17 cellular contexts compared by ENCODE assay signal in the genomic region with DNA sequence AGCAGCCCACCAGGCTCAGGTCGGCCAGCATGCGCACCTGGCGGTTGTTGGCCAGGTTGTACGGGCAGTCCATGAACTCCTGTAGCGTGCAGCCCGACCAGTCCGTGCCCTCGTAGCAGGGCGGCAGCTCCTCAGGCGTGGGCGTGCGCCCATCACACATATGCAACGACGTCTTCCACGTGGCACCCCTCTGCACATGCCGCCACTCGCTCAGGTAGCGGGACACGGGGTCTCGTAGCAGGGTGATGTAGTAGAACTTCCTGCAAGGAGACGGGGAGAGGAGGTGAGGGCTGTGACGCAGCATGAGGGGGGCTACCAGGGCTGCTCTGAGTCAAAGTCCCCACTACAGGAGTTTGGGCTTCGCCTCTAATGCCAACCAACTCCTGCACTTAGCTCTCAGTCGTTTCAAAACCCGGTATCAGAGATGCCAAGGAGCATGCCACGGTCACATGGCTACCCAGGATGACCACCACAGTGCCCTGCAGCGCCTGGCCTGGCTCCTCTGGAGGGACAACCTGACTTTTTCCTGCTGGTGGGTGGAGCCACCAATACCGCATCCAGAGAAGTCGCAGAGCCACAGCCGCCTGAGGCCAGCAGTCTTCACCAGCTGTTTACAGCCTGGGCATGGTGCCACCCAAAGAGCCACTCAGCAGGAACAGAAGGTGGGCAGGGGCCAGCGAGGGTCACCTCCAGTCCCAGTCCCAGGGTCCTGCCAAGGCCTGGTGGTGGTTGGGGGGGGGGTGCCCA.
"Had no signal": no experiment of that assay in that cellular context is flagged by ENCODE, and none has a peak within 500 bp of the region (broad histone marks: within the 10 kb centered on the region; RNA-seq: fewer than 3 reads in every experiment).

No MANE protein-coding gene starts in this region.

- H3K4me1 ChIP-seq: body of pancreas, left lung, pancreas, SJSA1 had no signal

- H3K27ac ChIP-seq: body of pancreas, esophagus squamous epithelium, left lung, pancreas, SJSA1, VCaP had no signal

- H3K27me3 ChIP-seq: body of pancreas, esophagus squamous epithelium, left lung, pancreas, SJSA1 had no signal

- H3K4me3 ChIP-seq: body of pancreas, esophagus squamous epithelium, left lung, pancreas, SJSA1, smooth muscle cell had no signal

- DNase-seq: activated CD8-positive, alpha-beta T cell treated with anti-CD3 and anti-CD28 coated beads, Interleukin-2, amount 10 ng/mL, durations not matched to agents 7 days and 5 days; amniotic stem cell; esophagus squamous epithelium; foreskin fibroblast; mesendoderm; nephron progenitor cell; retina; stimulated activated naive B cell treated with anti-CD40 and anti-IgM and Interleukin-4, amounts not matched to agents 10 μg/mL and 1 μg/mL and 100 μg/mL, for 72 hours; trophoblast cell had no signal

- H3K4me2 ChIP-seq: smooth muscle cell had no signal

- H3K9me3 ChIP-seq: body of pancreas, esophagus squamous epithelium, left lung, pancreas, SJSA1 had no signal

- H3K36me3 ChIP-seq: pancreas had no signal

- ATAC-seq: activated CD8-positive, alpha-beta T cell treated with anti-CD3 and anti-CD28 coated beads, Interleukin-2, amount 10 ng/mL, durations not matched to agents 7 days and 5 days; activated naive CD4-positive, alpha-beta T cell treated with anti-CD3 and anti-CD28 coated beads, Interleukin-2, amount 50 U/mL, for 72 hours; body of pancreas; left lung; pancreas; stimulated activated naive B cell treated with anti-CD40 and anti-IgM and Interleukin-4, amounts not matched to agents 10 μg/mL and 1 μg/mL and 100 μg/mL, for 72 hours; T-cell had no signal
